Comparison of ENCODE assay signal across 18 cellular contexts in genomic region chr2:182591774-182592173, GRCh38.
DNase-seq lines count a peak whose midpoint lies in the region; ATAC-seq and TF ChIP-seq lines count a peak whose summit lies in the region.
"Had no signal": no experiment of that assay in that cellular context is flagged by ENCODE, and none has a peak within 500 bp of the region (broad histone marks: within the 10 kb centered on the region; RNA-seq: fewer than 3 reads in every experiment).

No MANE protein-coding gene starts in this region.

- intact Hi-C loops in prostate gland (cut with DNase I) = no loop called here

- no peaks in the 10 kb centered on the region for H3K4me1 Mint-ChIP-seq in T-cell
- H3K4me1 Mint-ChIP-seq: CD14-positive monocyte had no signal

- H3K27ac ChIP-seq in HUES6 (ENCODE audit: low read depth, low read length) = no peak overlapping the region
- peak overlapping the region; percentile 30 for H3K27ac ChIP-seq in angular gyrus (ENCODE audit: low read depth, low read length)
- no peak overlapping the region for H3K27ac ChIP-seq in iPS-20b (ENCODE audit: low read length)
- no peak overlapping the region for H3K27ac ChIP-seq in prostate gland
- H3K27ac ChIP-seq: BLaER1, KMS-11 had no signal

- peaks cover 34% of the 10 kb centered on the region for H3K4me1 ChIP-seq in HUES6 (ENCODE audit: control insufficient read depth, insufficient read depth, low read length)
- peaks cover 45% of the 10 kb centered on the region; the same call in 1 of the 2 replicates for H3K4me1 ChIP-seq in iPS-20b (ENCODE audit: insufficient read depth, low read length)
- no peaks in the 10 kb centered on the region for H3K4me1 ChIP-seq in prostate gland (replicated peaks)
- H3K4me1 ChIP-seq: BLaER1 had no signal

- no peak for ATAC-seq in T-cell (replicated peaks in 1 of 4)
- ATAC-seq: CD8-positive, alpha-beta T cell; HCT116 had no signal

- H3K9ac ChIP-seq in HUES6 (ENCODE audit: low read length) (no peak overlapping the region), iPS-20b (ENCODE audit: low read depth, low read length) (no peak overlapping the region)
- H3K9ac ChIP-seq: BLaER1, KMS-11 had no signal

- 52% methylated on average over 1 of the region's 1 CpG for WGBS in prostate gland

- peaks cover 9 to 12% of the 10 kb centered on the region in 2 donors for H3K27me3 Mint-ChIP-seq in T-cell

- no peak for DNase-seq in activated CD4-positive, alpha-beta T cell treated with anti-CD3 and anti-CD28 coated beads for 48 hours
- DNase-seq in DMS79 treated with DMSO at 0.1 percent for 48 hours (lab: John Stamatoyannopoulos, UW) (no peak), T-cell (no peak), prostate gland (ENCODE audit: low spot score) (no peak)
- DNase-seq: ACHN; AML-193; Calu3; CD8-positive, alpha-beta T cell; DND-41; EL; HFFc6 had no signal

- CTCF ChIA-PET in T-cell (lab: Charles Lee) = no interaction called here

- no peak for TF ChIP-seq POLR2A in prostate gland (IDR thresholded peaks at IDR 0.05)

- no peak overlapping the region for H3K4me3 Mint-ChIP-seq in T-cell
- H3K4me3 Mint-ChIP-seq: CD14-positive monocyte; CD8-positive, alpha-beta T cell; HFFc6 had no signal

- no peaks in the 10 kb centered on the region for H3K27me3 ChIP-seq in HUES6 (ENCODE audit: control insufficient read depth, insufficient read depth, low read length)
- no peaks in the 10 kb centered on the region for H3K27me3 ChIP-seq in iPS-20b (ENCODE audit: insufficient read depth, low read length)
- no peaks in the 10 kb centered on the region for H3K27me3 ChIP-seq in prostate gland (replicated peaks; ENCODE audit: insufficient read depth)
- H3K27me3 ChIP-seq: BLaER1 had no signal

- no peaks in the 10 kb centered on the region for H3K9me3 Mint-ChIP-seq in T-cell
- H3K9me3 Mint-ChIP-seq: CD8-positive, alpha-beta T cell; HFFc6 had no signal

- TF ChIP-seq CTCF in prostate gland (IDR thresholded peaks at IDR 0.05) = no peak

- POLR2A ChIA-PET in T-cell (lab: Charles Lee) = no interaction called here

- H3K36me3 Mint-ChIP-seq in T-cell = no peaks in the 10 kb centered on the region
- H3K36me3 Mint-ChIP-seq: CD14-positive monocyte; CD8-positive, alpha-beta T cell had no signal

- H3K36me3 ChIP-seq in HUES6 (ENCODE audit: control insufficient read depth, insufficient read depth, low read length) = no peaks in the 10 kb centered on the region
- no peaks in the 10 kb centered on the region for H3K36me3 ChIP-seq in iPS-20b (ENCODE audit: insufficient read depth, low read depth, low read length)
- H3K36me3 ChIP-seq in prostate gland = no peaks in the 10 kb centered on the region
- H3K36me3 ChIP-seq: BLaER1 had no signal

- H3K4me3 ChIP-seq in HUES6 (ENCODE audit: low read depth, low read length) = peak overlapping the region; percentile 21; the same call in 1 of the 2 replicates
- peak overlapping the region; percentile 16; the same call in 1 of the 2 replicates for H3K4me3 ChIP-seq in iPS-20b (ENCODE audit: low read length)
- no peak overlapping the region for H3K4me3 ChIP-seq in prostate gland
- H3K4me3 ChIP-seq: BLaER1 had no signal

- H3K27ac Mint-ChIP-seq in T-cell = no peak overlapping the region
- H3K27ac Mint-ChIP-seq: CD14-positive monocyte; CD8-positive, alpha-beta T cell; HFFc6 had no signal

- H3K9me3 ChIP-seq in HUES6 (ENCODE audit: control insufficient read depth, insufficient read depth, low read depth, low read length) (no peaks in the 10 kb centered on the region), iPS-20b (ENCODE audit: insufficient read depth, low read depth, low read length) (no peaks in the 10 kb centered on the region), prostate gland (no peaks in the 10 kb centered on the region)
- H3K9me3 ChIP-seq: BLaER1 had no signal

Comparison
In these comparisons a context has a peak if more than half of its experiments do, and no peak if none do; other contexts are left out.
1. H3K4me3 ChIP-seq: peak in HUES6 (single experiment) and iPS-20b (single experiment); none in prostate gland (0 of 2).